ENCODE assay signal across 34 cellular contexts in genomic region chr13:89857502-89857901, GRCh38.
"Had no signal": no experiment of that assay in that cellular context is flagged by ENCODE, and none has a peak within 500 bp of the region (broad histone marks: within the 10 kb centered on the region; RNA-seq: fewer than 3 reads in every experiment).

No MANE protein-coding gene starts in this region.

- ATAC-seq: activated CD8-positive, alpha-beta T cell treated with anti-CD3 and anti-CD28 coated beads for 36 hours; activated naive CD4-positive, alpha-beta T cell treated with anti-CD3 and anti-CD28 coated beads, Interleukin-2, amount 50 U/mL, for 72 hours; activated T-cell treated with anti-CD3 and anti-CD28 coated beads, Interleukin-2, amount 50 U/mL, for 4 hours; activated T-cell treated with anti-CD3 and anti-CD28 coated beads, Interleukin-2, amount 50 U/mL, for 72 hours; activated T-helper 17 cell treated with anti-CD3 and anti-CD28 coated beads, Interleukin-2, amount 50 U/mL, for 72 hours; body of pancreas had no signal

- FAIRE-seq: astrocyte, TTC549 had no signal

- H3K36me3 ChIP-seq: adrenal gland, brain microvascular endothelial cell, breast epithelium had no signal

- H3K4me1 ChIP-seq: adrenal gland, body of pancreas, breast epithelium had no signal

- H3K27ac ChIP-seq: adrenal gland, body of pancreas, brain microvascular endothelial cell, breast epithelium, VCaP had no signal

- H3K4me3 ChIP-seq: adrenal gland, body of pancreas, breast epithelium had no signal

- DNase-seq: activated B cell treated with CpG ODN at 0.5 μM for 24 hours; activated CD4-positive, alpha-beta memory T cell treated with anti-CD3 and anti-CD28 coated beads for 36 hours; activated CD4-positive, alpha-beta T cell treated with anti-CD3 and anti-CD28 coated beads for 4 hours; activated CD4-positive, alpha-beta T cell treated with anti-CD3 and anti-CD28 coated beads, Interleukin-2, amount 10 ng/mL, durations not matched to agents 24 days and 14 days; activated CD4-positive, alpha-beta T cell treated with anti-CD3 and anti-CD28 coated beads, Interleukin-2, amount 50 U/mL, for 1 hour; activated CD4-positive, alpha-beta T cell treated with anti-CD3 and anti-CD28 coated beads, Interleukin-2, amount 50 U/mL, for 4 hours; activated CD4-positive, CD25-positive, alpha-beta regulatory T cell treated with anti-CD3 and anti-CD28 coated beads, Interleukin-2, amount 50 U/mL, for 72 hours; activated CD8-positive, alpha-beta memory T cell treated with anti-CD3 and anti-CD28 coated beads, Interleukin-2, amount 50 U/mL, for 4 hours; activated CD8-positive, alpha-beta T cell treated with anti-CD3 and anti-CD28 coated beads for 36 hours; activated effector memory CD4-positive, alpha-beta T cell treated with anti-CD3 and anti-CD28 coated beads, Interleukin-2, amount 50 U/mL, for 16 hours; activated gamma-delta T cell treated with Interleukin-2 at 50 U/mL for 16 hours; activated naive CD4-positive, alpha-beta T cell; activated naive CD4-positive, alpha-beta T cell treated with anti-CD3 and anti-CD28 coated beads for 36 hours; activated naive CD4-positive, alpha-beta T cell treated with anti-CD3 and anti-CD28 coated beads, Interleukin-2, amount 50 U/mL, for 16 hours; activated naive CD8-positive, alpha-beta T cell treated with anti-CD3 and anti-CD28 coated beads for 36 hours; activated T-cell treated with anti-CD3 and anti-CD28 coated beads for 4 hours; activated T-cell treated with anti-CD3 and anti-CD28 coated beads, Interleukin-2, amount 50 U/mL, for 1 hour; activated T-cell treated with anti-CD3 and anti-CD28 coated beads, Interleukin-2, amount 50 U/mL, for 4 hours; activated T-cell treated with anti-CD3 and anti-CD28 coated beads, Interleukin-2, amount 50 U/mL, for 72 hours; adrenal gland; amniotic stem cell; aorta; body of pancreas; brain microvascular endothelial cell; central memory CD4-positive, alpha-beta T cell; T-helper 1 cell; T-helper 2 cell; T-helper 9 cell had no signal

- H3K9me3 ChIP-seq: body of pancreas, breast epithelium had no signal

- H3K27me3 ChIP-seq: adrenal gland, body of pancreas, brain microvascular endothelial cell, breast epithelium had no signal
